ENCODE assay signal across 9 cellular contexts in the genomic region with DNA sequence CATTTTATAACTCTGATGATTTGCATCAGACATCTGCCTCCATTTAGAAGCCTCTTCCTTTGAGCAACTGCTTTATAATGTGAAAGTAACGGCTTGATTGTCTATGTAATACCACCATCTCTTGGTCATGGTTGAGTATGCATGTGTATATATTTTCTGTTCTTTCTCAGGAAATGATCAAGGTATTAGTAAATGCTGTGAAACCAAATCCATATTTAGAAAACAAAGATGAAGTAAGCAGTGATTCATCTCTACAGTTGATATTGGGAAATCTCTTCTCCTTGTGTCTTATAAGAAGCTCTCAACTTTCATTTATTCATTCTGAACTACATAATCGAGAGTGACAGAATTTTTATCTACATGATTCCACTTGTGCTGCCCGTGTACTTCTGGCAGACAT.
A peak's percentile ranks its signal among the peaks of the same experiment; 100 is the strongest.
DNase-seq lines count a peak whose midpoint lies in the region; ATAC-seq and TF ChIP-seq lines count a peak whose summit lies in the region.
"Had no signal": no experiment of that assay in that cellular context is flagged by ENCODE, and none has a peak within 500 bp of the region (broad histone marks: within the 10 kb centered on the region; RNA-seq: fewer than 3 reads in every experiment).

No MANE protein-coding gene starts in this region.

- H3F3A ChIP-seq in SU-DHL-6 (ENCODE audit: insufficient read depth): no peaks in the 10 kb centered on the region

- peak; percentile 51 for ATAC-seq in GM19468 (IDR thresholded peaks at IDR 0.05; ENCODE audit: extremely low read depth, unreplicated experiment)
- peak; percentile 61 for ATAC-seq in HG03571 (IDR thresholded peaks at IDR 0.05; ENCODE audit: unreplicated experiment)
- ATAC-seq in aorta (ENCODE audit: low FRiP score): peak; percentile 75

- no peak overlapping the region for H3K4me3 ChIP-seq in SU-DHL-6 (ENCODE audit: insufficient read depth, low read length, poor library complexity, severe bottlenecking)
- H3K4me3 ChIP-seq in aorta (ENCODE audit: low read length in 2 of 2): no peak overlapping the region
- H3K4me3 ChIP-seq in H7 (ENCODE audit: insufficient read depth, low read depth, low read length): no peak overlapping the region
- H3K4me3 ChIP-seq: SJCRH30 had no signal

- peak; percentile 54 for DNase-seq in DMS 273 treated with DMSO at 0.1 percent for 48 hours (lab: John Stamatoyannopoulos, UW)
- peak; percentile 22 for DNase-seq in hepatic stellate cell (ENCODE audit: low spot score)
- DNase-seq in aorta: no peak
- DNase-seq in H7: no peak
- DNase-seq in T1000 (lab: John Stamatoyannopoulos, UW): no peak

- H3K4me2 ChIP-seq in SU-DHL-6 (ENCODE audit: low read depth, low read length, poor library complexity, severe bottlenecking): peak overlapping the region; percentile 49

- no peaks in the 10 kb centered on the region for H4K20me1 ChIP-seq in SU-DHL-6 (ENCODE audit: low read depth, low read length)

- 8 to 16% methylated on average over 3 of the region's 3 CpGs for WGBS in aorta, 2 donors

- no peaks in the 10 kb centered on the region for H3K4me1 ChIP-seq in aorta (ENCODE audit: control insufficient read depth in 1 of 2, insufficient read depth in 2 of 2, low read length in 2 of 2)

- no peaks in the 10 kb centered on the region for H3K9me2 ChIP-seq in SU-DHL-6 (replicated peaks; ENCODE audit: insufficient read depth, low read length)

- H3K9me3 ChIP-seq in SU-DHL-6 (ENCODE audit: insufficient read depth, low read length): no peaks in the 10 kb centered on the region
- no peaks in the 10 kb centered on the region for H3K9me3 ChIP-seq in aorta (ENCODE audit: control insufficient read depth, low read length)
- H3K9me3 ChIP-seq: SJCRH30 had no signal

- H2AFZ ChIP-seq in SU-DHL-6 (ENCODE audit: low read depth, low read length, severe bottlenecking): peak overlapping the region; percentile 88

- no peaks in the 10 kb centered on the region for H3K27me3 ChIP-seq in SU-DHL-6 (ENCODE audit: low read length)
- H3K27me3 ChIP-seq in aorta (ENCODE audit: control insufficient read depth in 1 of 2, insufficient read depth in 2 of 2, low read length in 1 of 2): no peaks in the 10 kb centered on the region
- no peaks in the 10 kb centered on the region for H3K27me3 ChIP-seq in H7 (ENCODE audit: control insufficient read depth, insufficient read depth, low read length)
- H3K27me3 ChIP-seq: SJCRH30 had no signal

- TF ChIP-seq CTCF in SU-DHL-6 (IDR thresholded peaks at IDR 0.05; ENCODE audit: insufficient read depth, low read length, poor library complexity, severe bottlenecking): peak; percentile 72

- peak overlapping the region; percentile 7; the same call in 1 of the 2 replicates for H3K9ac ChIP-seq in SU-DHL-6 (ENCODE audit: low read length)

- H3K36me3 ChIP-seq in SU-DHL-6 (ENCODE audit: low read length): no peaks in the 10 kb centered on the region
- no peaks in the 10 kb centered on the region for H3K36me3 ChIP-seq in aorta (ENCODE audit: control insufficient read depth in 1 of 2, insufficient read depth in 2 of 2, low read length in 1 of 2)
- no peaks in the 10 kb centered on the region for H3K36me3 ChIP-seq in H7 (replicated peaks; ENCODE audit: control insufficient read depth, insufficient read depth, low read length)
- H3K36me3 ChIP-seq: SJCRH30 had no signal

- no peaks in the 10 kb centered on the region for H3K79me2 ChIP-seq in SU-DHL-6 (ENCODE audit: insufficient read depth, low read length)

- intact Hi-C loops in aorta (cut with DNase I): loop anchor here in 1 of 2 donors (5.0 kb wide), 1 partner anchor 245 kb away; no protein-coding TSS in a partner anchor

- H3K27ac ChIP-seq in SU-DHL-6 (ENCODE audit: low read depth, low read length): peak overlapping the region; percentile 4; the same call in 1 of the 2 replicates
- no peak overlapping the region for H3K27ac ChIP-seq in aorta (ENCODE audit: low read depth in 1 of 2, low read length in 2 of 2)
- H3K27ac ChIP-seq: SJCRH30 had no signal

Comparison
In these comparisons a context has a peak if more than half of its experiments do, and no peak if none do; other contexts are left out.
1. DNase-seq: peak in DMS 273 treated with DMSO at 0.1 percent for 48 hours (single experiment) and hepatic stellate cell (single experiment); none in aorta (0 of 2), H7 (single experiment) and T1000 (single experiment).
2. Peak in every context shown above with its lines, with median percentiles within 50 percentile points of each other: ATAC-seq.